In genomic region chr2:12554235-12555011, GRCh38 we compare ENCODE assay signal across 2 cellular contexts.
TF ChIP-seq lines count a peak whose summit lies in the region.

No MANE protein-coding gene starts in this region.

TF ChIP-seq in SK-N-SH treated with all-trans-retinoic acid at 6 μM for 48 hours, 23 proteins besides CTCF, POLR2A, EP300 and RAD21 (continued from another document):
- no peak for TF ChIP-seq TOX (CRISPR knock-in tag; IDR thresholded peaks at IDR 0.05; ENCODE audit: borderline replicate concordance)
- no peak for TF ChIP-seq RARB (CRISPR knock-in tag; IDR thresholded peaks at IDR 0.05)
- no peak for TF ChIP-seq ZFP3 (CRISPR knock-in tag; IDR thresholded peaks at IDR 0.05)
TF ChIP-seq in SK-N-SH treated with all-trans-retinoic acid at 6 μM for 48 hours: peak in this region for 0.

TF ChIP-seq in HepG2, 621 proteins besides CTCF, POLR2A, EP300 and RAD21 (continued from another document):
- TF ChIP-seq ZBTB25 (CRISPR knock-in tag; IDR thresholded peaks at IDR 0.05) (no peak), NFE2L2 (IDR thresholded peaks at IDR 0.05; ENCODE audit: low read length) (no peak), IKZF1 (IDR thresholded peaks at IDR 0.05) (no peak), SMARCC2 (IDR thresholded peaks at IDR 0.05) (no peak), ZNF678 (CRISPR knock-in tag; IDR thresholded peaks at IDR 0.05) (no peak)
TF ChIP-seq in HepG2: peak in this region for 0.
